In genomic region chr12:63150255-63151060, GRCh38 we compare ENCODE assay signal across 8 cellular contexts. TPM values are rescaled to one million over a fixed set of nuclear protein-coding genes. Genes with fewer than 3 reads are reported as not detected.
DNase-seq lines count a peak whose midpoint lies in the region; ATAC-seq and TF ChIP-seq lines count a peak whose summit lies in the region.

No MANE protein-coding gene starts in this region.

- peaks cover 3 to 13% (median 5%) of the 10 kb centered on the region in 5 experiments for H3K9me3 Mint-ChIP-seq in brain

- H3K36me3 ChIP-seq in subcutaneous abdominal adipose tissue (ENCODE audit: control insufficient read depth in 5 of 5, insufficient read depth in 5 of 5, low read length in 5 of 5) = no peaks in the 10 kb centered on the region

- peak overlapping the region; percentile 72 to 88 (median 73) for H3K4me3 ChIP-seq in subcutaneous abdominal adipose tissue (ENCODE audit: low read depth in 1 of 5, low read length in 5 of 5)

- H3K27me3 ChIP-seq in subcutaneous abdominal adipose tissue (ENCODE audit: control insufficient read depth in 5 of 5, insufficient read depth in 4 of 5, low read length in 5 of 5) = peaks cover 18 to 31% (median 23%) of the 10 kb centered on the region in 5 donors

- no peak for ATAC-seq in GM21528 (IDR thresholded peaks at IDR 0.05; ENCODE audit: low FRiP score, unreplicated experiment)

- peaks cover 0 to 28% (median 24%) of the 10 kb centered on the region in 5 donors for H3K4me1 ChIP-seq in subcutaneous abdominal adipose tissue (ENCODE audit: control insufficient read depth in 5 of 5, insufficient read depth in 5 of 5, low read length in 5 of 5)

- H3K36me3 Mint-ChIP-seq in brain = no peaks in the 10 kb centered on the region

- peak overlapping the region in 2 of 5 donors; percentile 19 to 21 for H3K9ac ChIP-seq in subcutaneous abdominal adipose tissue (ENCODE audit: low read length in 5 of 5)

- peaks cover 79% of the 10 kb centered on the region for H3K27me3 Mint-ChIP-seq in brain

- DNase-seq in NCI-H2107 (lab: John Stamatoyannopoulos, UW) = peak; percentile 19
- DNase-seq in NCI-H2107 treated with DMSO at 0.1 percent for 48 hours (lab: John Stamatoyannopoulos, UW; ENCODE audit: unreplicated experiment) = no peak
- DNase-seq in left kidney (ENCODE audit: low read depth, low spot score) = peak; percentile 77
- no peak for DNase-seq in NCI-H82 treated with DMSO at 0.1 percent for 48 hours (lab: John Stamatoyannopoulos, UW; ENCODE audit: unreplicated experiment)
- DNase-seq in HCEC 1CT = no peak

- H3K9me3 ChIP-seq in subcutaneous abdominal adipose tissue (ENCODE audit: control insufficient read depth in 5 of 5, low read length in 5 of 5) = no peaks in the 10 kb centered on the region

- no peak overlapping the region for H3K27ac Mint-ChIP-seq in brain

- TF ChIP-seq CTCF in brain (conservative IDR thresholded peaks at IDR 0.05) = no peak

- peak overlapping the region; percentile 86 to 90 (median 89) for H3K4me3 Mint-ChIP-seq in brain

- H3K27ac ChIP-seq in subcutaneous abdominal adipose tissue (ENCODE audit: low read depth, low read length) = no peak overlapping the region

- H3K4me1 Mint-ChIP-seq in brain = peaks cover 24% of the 10 kb centered on the region

RNA-seq across cellular contexts. Expression of gene AVPR1A, which starts 0.5 kb away (rescaled TPM):
- 0.14 TPM for polyA plus RNA-seq in brain (ENCODE audit: insufficient read depth, low read depth, low replicate concordance)

Comparison
In these comparisons a context has a peak if more than half of its experiments do, and no peak if none do; other contexts are left out.
1. DNase-seq: peak in NCI-H2107 (single experiment) and left kidney (single experiment); none in NCI-H2107 treated with DMSO at 0.1 percent for 48 hours (single experiment), NCI-H82 treated with DMSO at 0.1 percent for 48 hours (single experiment) and HCEC 1CT (single experiment).